In the genomic region with DNA sequence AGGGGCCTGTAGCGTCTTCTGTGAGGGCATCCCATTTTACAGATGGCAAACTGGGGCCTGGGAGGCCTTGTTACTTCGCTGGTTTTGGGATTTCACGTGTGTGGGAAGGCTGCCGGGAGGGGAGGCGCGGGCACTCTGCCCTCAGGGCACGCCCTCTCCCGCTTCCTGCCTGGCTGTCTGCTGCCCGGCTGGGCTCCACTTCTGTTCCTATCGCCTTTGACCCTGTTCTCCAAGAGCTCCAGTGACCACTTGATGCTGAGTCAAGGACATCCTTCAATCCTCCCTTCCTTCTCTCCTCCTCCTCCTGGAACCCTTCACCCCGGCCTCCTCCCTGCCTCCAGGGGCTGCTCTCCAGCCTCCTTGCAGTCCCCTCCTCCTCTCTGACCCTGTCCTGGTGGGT, we compare ENCODE assay signal across 1 cellular context.
TF ChIP-seq lines count a peak whose summit lies in the region.

No MANE protein-coding gene starts in this region.

TF ChIP-seq in WTC11, 78 proteins besides CTCF, POLR2A, EP300 and RAD21 (continued from another document):
- TF ChIP-seq, protein P1, sequence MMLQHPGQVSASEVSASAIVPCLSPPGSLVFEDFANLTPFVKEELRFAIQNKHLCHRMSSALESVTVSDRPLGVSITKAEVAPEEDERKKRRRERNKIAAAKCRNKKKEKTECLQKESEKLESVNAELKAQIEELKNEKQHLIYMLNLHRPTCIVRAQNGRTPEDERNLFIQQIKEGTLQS (CRISPR knock-in tag; conservative IDR thresholded peaks at IDR 0.05), result no peak
- TF ChIP-seq, protein P2, sequence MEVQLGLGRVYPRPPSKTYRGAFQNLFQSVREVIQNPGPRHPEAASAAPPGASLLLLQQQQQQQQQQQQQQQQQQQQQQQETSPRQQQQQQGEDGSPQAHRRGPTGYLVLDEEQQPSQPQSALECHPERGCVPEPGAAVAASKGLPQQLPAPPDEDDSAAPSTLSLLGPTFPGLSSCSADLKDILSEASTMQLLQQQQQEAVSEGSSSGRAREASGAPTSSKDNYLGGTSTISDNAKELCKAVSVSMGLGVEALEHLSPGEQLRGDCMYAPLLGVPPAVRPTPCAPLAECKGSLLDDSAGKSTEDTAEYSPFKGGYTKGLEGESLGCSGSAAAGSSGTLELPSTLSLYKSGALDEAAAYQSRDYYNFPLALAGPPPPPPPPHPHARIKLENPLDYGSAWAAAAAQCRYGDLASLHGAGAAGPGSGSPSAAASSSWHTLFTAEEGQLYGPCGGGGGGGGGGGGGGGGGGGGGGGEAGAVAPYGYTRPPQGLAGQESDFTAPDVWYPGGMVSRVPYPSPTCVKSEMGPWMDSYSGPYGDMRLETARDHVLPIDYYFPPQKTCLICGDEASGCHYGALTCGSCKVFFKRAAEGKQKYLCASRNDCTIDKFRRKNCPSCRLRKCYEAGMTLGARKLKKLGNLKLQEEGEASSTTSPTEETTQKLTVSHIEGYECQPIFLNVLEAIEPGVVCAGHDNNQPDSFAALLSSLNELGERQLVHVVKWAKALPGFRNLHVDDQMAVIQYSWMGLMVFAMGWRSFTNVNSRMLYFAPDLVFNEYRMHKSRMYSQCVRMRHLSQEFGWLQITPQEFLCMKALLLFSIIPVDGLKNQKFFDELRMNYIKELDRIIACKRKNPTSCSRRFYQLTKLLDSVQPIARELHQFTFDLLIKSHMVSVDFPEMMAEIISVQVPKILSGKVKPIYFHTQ (CRISPR knock-in tag; IDR thresholded peaks at IDR 0.05), result no peak
- TF ChIP-seq, protein P3, sequence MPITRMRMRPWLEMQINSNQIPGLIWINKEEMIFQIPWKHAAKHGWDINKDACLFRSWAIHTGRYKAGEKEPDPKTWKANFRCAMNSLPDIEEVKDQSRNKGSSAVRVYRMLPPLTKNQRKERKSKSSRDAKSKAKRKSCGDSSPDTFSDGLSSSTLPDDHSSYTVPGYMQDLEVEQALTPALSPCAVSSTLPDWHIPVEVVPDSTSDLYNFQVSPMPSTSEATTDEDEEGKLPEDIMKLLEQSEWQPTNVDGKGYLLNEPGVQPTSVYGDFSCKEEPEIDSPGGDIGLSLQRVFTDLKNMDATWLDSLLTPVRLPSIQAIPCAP (CRISPR knock-in tag; IDR thresholded peaks at IDR 0.05), result no peak
- TF ChIP-seq, protein P4, sequence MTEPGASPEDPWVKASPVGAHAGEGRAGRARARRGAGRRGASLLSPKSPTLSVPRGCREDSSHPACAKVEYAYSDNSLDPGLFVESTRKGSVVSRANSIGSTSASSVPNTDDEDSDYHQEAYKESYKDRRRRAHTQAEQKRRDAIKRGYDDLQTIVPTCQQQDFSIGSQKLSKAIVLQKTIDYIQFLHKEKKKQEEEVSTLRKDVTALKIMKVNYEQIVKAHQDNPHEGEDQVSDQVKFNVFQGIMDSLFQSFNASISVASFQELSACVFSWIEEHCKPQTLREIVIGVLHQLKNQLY (CRISPR knock-in tag; IDR thresholded peaks at IDR 0.05), result no peak
- TF ChIP-seq RORB (CRISPR knock-in tag; IDR thresholded peaks at IDR 0.05) (no peak), ZNF423 (CRISPR knock-in tag; IDR thresholded peaks at IDR 0.05) (no peak)
